Comparison of ENCODE assay signal across 34 cellular contexts in genomic region chr1:219076536-219076935, GRCh38.
"Had no signal": no experiment of that assay in that cellular context is flagged by ENCODE, and none has a peak within 500 bp of the region (broad histone marks: within the 10 kb centered on the region; RNA-seq: fewer than 3 reads in every experiment).

No MANE protein-coding gene starts in this region.

- H3K4me2 ChIP-seq: smooth muscle cell had no signal

- ATAC-seq: body of pancreas; left cardiac atrium; mucosa of descending colon; stimulated activated naive B cell treated with anti-CD40 and anti-IgM and Interleukin-4, amounts not matched to agents 10 μg/mL and 1 μg/mL and 100 μg/mL, for 72 hours had no signal

- H3K27ac Mint-ChIP-seq: activated naive CD4-positive, alpha-beta T cell treated with anti-CD3 and anti-CD28 coated beads for 36 hours; activated naive CD8-positive, alpha-beta T cell treated with anti-CD3 and anti-CD28 coated beads for 36 hours; activated T-helper 1 cell treated with anti-CD3 and anti-CD28 coated beads, Interleukin-12 subunit alpha, Interleukin-12 subunit beta, Interleukin-2, Interleukin-4 antibody, amounts not matched to agents 30 ng/mL and 10 ng/mL and 1 ng/mL, durations not matched to agents 14 hours and 24 hours and 36 hours; nephron progenitor cell; stimulated activated naive B cell treated with anti-CD40 and anti-IgM and Interleukin-4, amounts not matched to agents 10 μg/mL and 1 μg/mL and 100 μg/mL, for 72 hours; T-helper 2 cell treated with Interferon-gamma antibody and Interleukin-4, amounts not matched to agents 5 μg/mL and 100 μg/mL, for 36 hours had no signal

- H3K4me3 ChIP-seq: adrenal gland, body of pancreas, cardiac muscle cell, colonic mucosa, mucosa of descending colon, pancreas, prostate gland, sigmoid colon, smooth muscle cell, stomach, tibial artery had no signal

- H3K9me3 Mint-ChIP-seq: activated T-helper 1 cell treated with anti-CD3 and anti-CD28 coated beads, Interleukin-12 subunit alpha, Interleukin-12 subunit beta, Interleukin-2, Interleukin-4 antibody, amounts not matched to agents 30 ng/mL and 10 ng/mL and 1 ng/mL, durations not matched to agents 14 hours and 24 hours and 36 hours; T-helper 2 cell treated with Interferon-gamma antibody and Interleukin-4, amounts not matched to agents 5 μg/mL and 100 μg/mL, for 36 hours had no signal

- H3K9me3 ChIP-seq: adrenal gland, body of pancreas, colonic mucosa, mucosa of descending colon, pancreas, prostate gland, sigmoid colon, tibial artery had no signal

- H3K27me3 ChIP-seq: adrenal gland, body of pancreas, cardiac muscle cell, colonic mucosa, pancreas, sigmoid colon, stomach, tibial artery had no signal

- FAIRE-seq: endometrium, frontal cortex, pancreas had no signal

- DNase-seq: activated CD4-positive, alpha-beta T cell treated with anti-CD3 and anti-CD28 coated beads for 4 hours; activated CD4-positive, alpha-beta T cell treated with anti-CD3 and anti-CD28 coated beads, Interleukin-2, amount 50 U/mL, for 4 hours; activated effector memory CD4-positive, alpha-beta T cell treated with anti-CD3 and anti-CD28 coated beads, Interleukin-2, amount 50 U/mL, for 16 hours; activated naive CD4-positive, alpha-beta T cell treated with anti-CD3 and anti-CD28 coated beads for 36 hours; activated naive CD8-positive, alpha-beta T cell treated with anti-CD3 and anti-CD28 coated beads for 36 hours; adrenal gland; aorta; body of pancreas; cerebellar nuclear complex; colonic mucosa; effector CD8-positive, alpha-beta T cell; islet precursor cell; left cardiac atrium; mesendoderm; mucosa of descending colon; nephron progenitor cell; pancreas; retina; sigmoid colon; stimulated activated CD4-positive, alpha-beta T cell treated with anti-CD3 and anti-CD28 coated beads, Interleukin-1b, Interleukin-23, amount 100 ng/mL, for 48 hours; stimulated activated CD4-positive, alpha-beta T cell treated with anti-CD3 and anti-CD28 coated beads, Interleukin-4, amount 100 ng/mL, for 4 hours; stimulated activated CD8-positive, alpha-beta memory T cell treated with anti-CD3 and anti-CD28 coated beads, Interleukin-4, amount 100 ng/mL, for 48 hours; stimulated activated naive B cell treated with anti-CD40 and anti-IgM and Interleukin-4, amounts not matched to agents 10 μg/mL and 1 μg/mL and 100 μg/mL, for 72 hours; stomach; T-helper 1 cell; tibial artery had no signal

- H3K4me1 ChIP-seq: adrenal gland, colonic mucosa, prostate gland, sigmoid colon, tibial artery had no signal

- H3K4me3 Mint-ChIP-seq: activated naive CD4-positive, alpha-beta T cell treated with anti-CD3 and anti-CD28 coated beads for 36 hours; activated naive CD8-positive, alpha-beta T cell treated with anti-CD3 and anti-CD28 coated beads for 36 hours; activated T-helper 1 cell treated with anti-CD3 and anti-CD28 coated beads, Interleukin-12 subunit alpha, Interleukin-12 subunit beta, Interleukin-2, Interleukin-4 antibody, amounts not matched to agents 30 ng/mL and 10 ng/mL and 1 ng/mL, durations not matched to agents 14 hours and 24 hours and 36 hours; nephron progenitor cell; stimulated activated naive B cell treated with anti-CD40 and anti-IgM and Interleukin-4, amounts not matched to agents 10 μg/mL and 1 μg/mL and 100 μg/mL, for 72 hours; T-helper 2 cell treated with Interferon-gamma antibody and Interleukin-4, amounts not matched to agents 5 μg/mL and 100 μg/mL, for 36 hours had no signal

- H3K36me3 Mint-ChIP-seq: activated naive CD8-positive, alpha-beta T cell treated with anti-CD3 and anti-CD28 coated beads for 36 hours had no signal

- H3K36me3 ChIP-seq: adrenal gland, cardiac muscle cell, colonic mucosa, pancreas, prostate gland, sigmoid colon, stomach, tibial artery had no signal

- H3K27me3 Mint-ChIP-seq: activated naive CD8-positive, alpha-beta T cell treated with anti-CD3 and anti-CD28 coated beads for 36 hours; stimulated activated naive B cell treated with anti-CD40 and anti-IgM and Interleukin-4, amounts not matched to agents 10 μg/mL and 1 μg/mL and 100 μg/mL, for 72 hours had no signal

- H3K4me1 Mint-ChIP-seq: activated naive CD8-positive, alpha-beta T cell treated with anti-CD3 and anti-CD28 coated beads for 36 hours; nephron progenitor cell had no signal

- H3K27ac ChIP-seq: adrenal gland, body of pancreas, cardiac muscle cell, colonic mucosa, epithelial cell of prostate, pancreas, prostate gland, sigmoid colon, stomach, tibial artery had no signal
